Comparison of ENCODE assay signal across 1 cellular context in the genomic region with DNA sequence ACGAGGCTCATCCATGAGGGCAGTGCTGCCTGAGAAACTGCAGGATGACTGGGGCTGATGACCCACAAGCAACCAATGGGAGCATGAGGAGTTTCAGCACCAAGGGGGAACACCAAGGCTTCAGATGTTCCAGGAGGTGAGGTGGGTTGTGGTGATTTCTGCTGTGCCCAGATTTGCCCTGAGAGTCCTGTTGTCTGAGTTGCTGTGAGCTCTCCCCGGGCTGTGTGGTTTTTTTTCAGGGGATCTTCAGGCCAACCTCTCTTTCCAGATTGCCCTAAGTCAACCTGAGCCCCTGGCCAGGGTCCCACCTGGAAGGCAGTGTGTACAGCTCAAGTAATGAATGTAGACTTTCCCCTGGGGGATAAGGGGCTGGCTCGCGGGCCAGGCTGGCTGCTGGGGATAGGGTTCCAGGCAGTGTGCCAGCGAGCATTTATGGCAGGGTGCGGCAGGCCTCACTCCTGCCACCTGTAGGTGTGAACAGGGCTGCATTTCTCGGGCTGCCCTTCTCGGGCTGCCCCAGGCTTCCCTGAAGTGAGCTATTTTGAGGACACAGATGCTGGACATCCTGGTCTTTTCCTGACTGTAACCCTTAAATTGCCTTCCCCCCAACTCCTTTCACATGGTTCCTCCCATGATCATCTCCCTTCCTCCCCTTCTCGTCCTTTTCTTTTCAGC.
TF ChIP-seq lines count a peak whose summit lies in the region.

No MANE protein-coding gene starts in this region.

TF ChIP-seq in H1, 55 proteins besides CTCF, POLR2A, EP300 and RAD21:
- TF ChIP-seq TEAD4 (IDR thresholded peaks at IDR 0.05; ENCODE audit: low read depth, low read length) (0 out of 2 replicates have a peak, but pooled peaks have one; percentile 24), EZH2 (IDR thresholded peaks at IDR 0.05; ENCODE audit: low read depth, low read length, severe bottlenecking) (no peak), MAX (IDR thresholded peaks at IDR 0.05) (peak; percentile 77), ASH2L (IDR thresholded peaks at IDR 0.05; ENCODE audit: low read length) (peak; percentile 37), SIRT6 (IDR thresholded peaks at IDR 0.05; ENCODE audit: low read length) (no peak), KDM4A (IDR thresholded peaks at IDR 0.05; ENCODE audit: low read depth, low read length, severe bottlenecking) (no peak), CHD7 (IDR thresholded peaks at IDR 0.05; ENCODE audit: insufficient replicate concordance, low read length) (no peak), TBP (IDR thresholded peaks at IDR 0.05; ENCODE audit: low read depth, low read length) (no peak; the same call in 1 of the 2 replicates), MAFK (IDR thresholded peaks at IDR 0.05; ENCODE audit: low read depth, low read length) (no peak), RXRA (IDR thresholded peaks at IDR 0.05; ENCODE audit: insufficient read depth, low read depth, low read length) (no peak), YY1 (IDR thresholded peaks at IDR 0.05; ENCODE audit: low read depth, low read length) (0 out of 2 replicates have a peak, but pooled peaks have one; percentile 24), SUZ12 (IDR thresholded peaks at IDR 0.05; ENCODE audit: low read length) (no peak), FOSL1 (IDR thresholded peaks at IDR 0.05; ENCODE audit: insufficient read depth, low read depth, low read length) (no peak)
- TF ChIP-seq, protein P1, sequence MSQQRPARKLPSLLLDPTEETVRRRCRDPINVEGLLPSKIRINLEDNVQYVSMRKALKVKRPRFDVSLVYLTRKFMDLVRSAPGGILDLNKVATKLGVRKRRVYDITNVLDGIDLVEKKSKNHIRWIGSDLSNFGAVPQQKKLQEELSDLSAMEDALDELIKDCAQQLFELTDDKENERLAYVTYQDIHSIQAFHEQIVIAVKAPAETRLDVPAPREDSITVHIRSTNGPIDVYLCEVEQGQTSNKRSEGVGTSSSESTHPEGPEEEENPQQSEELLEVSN (IDR thresholded peaks at IDR 0.05): 0 out of 2 replicates have a peak, but pooled peaks have one; percentile 13
- TF ChIP-seq, protein P2, sequence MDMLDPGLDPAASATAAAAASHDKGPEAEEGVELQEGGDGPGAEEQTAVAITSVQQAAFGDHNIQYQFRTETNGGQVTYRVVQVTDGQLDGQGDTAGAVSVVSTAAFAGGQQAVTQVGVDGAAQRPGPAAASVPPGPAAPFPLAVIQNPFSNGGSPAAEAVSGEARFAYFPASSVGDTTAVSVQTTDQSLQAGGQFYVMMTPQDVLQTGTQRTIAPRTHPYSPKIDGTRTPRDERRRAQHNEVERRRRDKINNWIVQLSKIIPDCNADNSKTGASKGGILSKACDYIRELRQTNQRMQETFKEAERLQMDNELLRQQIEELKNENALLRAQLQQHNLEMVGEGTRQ (IDR thresholded peaks at IDR 0.05; ENCODE audit: low read length): no peak
